ENCODE assay signal across 9 cellular contexts in genomic region chr13:29758591-29759114, GRCh38.
DNase-seq lines count a peak whose midpoint lies in the region; ATAC-seq, FAIRE-seq and TF ChIP-seq lines count a peak whose summit lies in the region.
"Had no signal": no experiment of that assay in that cellular context is flagged by ENCODE, and none has a peak within 500 bp of the region (broad histone marks: within the 10 kb centered on the region; RNA-seq: fewer than 3 reads in every experiment).

No MANE protein-coding gene starts in this region.

- no peaks in the 10 kb centered on the region for H3K36me3 ChIP-seq in CD8-positive, alpha-beta memory T cell (ENCODE audit: insufficient read depth, low read length)
- H3K36me3 ChIP-seq in HepG2 (replicated peaks in 1 of 2; ENCODE audit: control insufficient read depth in 1 of 2, insufficient read depth in 2 of 2, low read length in 2 of 2): no peaks in the 10 kb centered on the region
- no peaks in the 10 kb centered on the region for H3K36me3 ChIP-seq in uterus

- FAIRE-seq in HepG2 (lab: Jason Lieb, UNC) (no peak), urothelium cell line (lab: Jason Lieb, UNC) (no peak)
- FAIRE-seq: colon had no signal

- H3K4me2 ChIP-seq in HepG2 (ENCODE audit: low read depth, low read length): peak overlapping the region; percentile 55

- H3K4me1 ChIP-seq in CD8-positive, alpha-beta memory T cell (ENCODE audit: insufficient read depth, low read length): no peaks in the 10 kb centered on the region
- H3K4me1 ChIP-seq in HepG2 (ENCODE audit: insufficient read depth, low read length) (peaks cover 15% of the 10 kb centered on the region), uterus (no peaks in the 10 kb centered on the region)

- H3K36me3 Mint-ChIP-seq in CD8-positive, alpha-beta memory T cell: peaks cover under 1 to 8% (median 3%) of the 10 kb centered on the region in 3 donors
- peaks cover 3% of the 10 kb centered on the region for H3K36me3 Mint-ChIP-seq in activated CD8-positive, alpha-beta T cell treated with anti-CD3 and anti-CD28 coated beads for 36 hours (ENCODE audit: low read depth)

- TF ChIP-seq POLR2A in HepG2 (IDR thresholded peaks at IDR 0.05; ENCODE audit: insufficient read depth in 1 of 2, low read depth in 2 of 2, low read length in 2 of 2): no peak
- no peak for TF ChIP-seq POLR2A in uterus (IDR thresholded peaks at IDR 0.05)

- TF ChIP-seq EP300 in HepG2 (IDR thresholded peaks at IDR 0.05; ENCODE audit: low read depth in 2 of 2, low read length in 2 of 2) (no peak), HepG2 (CRISPR knock-in tag; IDR thresholded peaks at IDR 0.05; ENCODE audit: borderline replicate concordance) (no peak)

- 2% methylated on average over 8 of the region's 8 CpGs for WGBS in HepG2 (ENCODE audit: low lambda C conversion rate)

- no peak overlapping the region for H2AFZ ChIP-seq in HepG2 (ENCODE audit: low read length)

- intact Hi-C loops in activated CD8-positive, alpha-beta T cell treated with anti-CD3 and anti-CD28 coated beads for 36 hours (cut with micrococcal nuclease): no loop called here
- intact Hi-C loops in HepG2 (cut with micrococcal nuclease; ENCODE audit: unreplicated experiment) (no loop called here), posterior vena cava (cut with DNase I) (no loop called here), uterus (cut with DNase I; ENCODE audit: low total_unique reads) (no loop called here)

- peak overlapping the region; percentile 27 to 90 (median 79) for H3K27ac Mint-ChIP-seq in CD8-positive, alpha-beta memory T cell
- H3K27ac Mint-ChIP-seq in activated CD8-positive, alpha-beta T cell treated with anti-CD3 and anti-CD28 coated beads for 36 hours: peak overlapping the region; percentile 34

- TF ChIP-seq CTCF in activated CD8-positive, alpha-beta T cell treated with anti-CD3 and anti-CD28 coated beads for 36 hours (IDR thresholded peaks at IDR 0.05): no peak
- no peak for TF ChIP-seq CTCF in HepG2 (CRISPR knock-in tag; IDR thresholded peaks at IDR 0.05)
- TF ChIP-seq CTCF in uterus (IDR thresholded peaks at IDR 0.05): no peak

- H3K9ac ChIP-seq in HepG2 (ENCODE audit: insufficient read depth, low read depth, low read length): no peak overlapping the region

- no peaks in the 10 kb centered on the region for H3K27me3 ChIP-seq in CD8-positive, alpha-beta memory T cell (ENCODE audit: insufficient read depth, low read length, poor library complexity, severe bottlenecking)
- H3K27me3 ChIP-seq in HepG2 (ENCODE audit: control insufficient read depth in 1 of 2, insufficient read depth in 2 of 2, low read length in 2 of 2) (no peaks in the 10 kb centered on the region), uterus (no peaks in the 10 kb centered on the region)

- ATAC-seq in GM21447 (IDR thresholded peaks at IDR 0.05; ENCODE audit: unreplicated experiment) (peak; percentile 97), HepG2 (peak; percentile 68)
- ATAC-seq in activated CD8-positive, alpha-beta T cell treated with anti-CD3 and anti-CD28 coated beads for 36 hours: peak; percentile 91

- no peak overlapping the region for H3K4me3 ChIP-seq in CD8-positive, alpha-beta memory T cell (ENCODE audit: low read length)
- peak overlapping the region in 2 of 3 experiments; percentile 6 to 46; a peak in 2 of 6 replicates for H3K4me3 ChIP-seq in HepG2 (replicated peaks in 1 of 3; ENCODE audit: insufficient read depth in 1 of 3, low read depth in 2 of 3, low read length in 3 of 3)
- no peak overlapping the region for H3K4me3 ChIP-seq in uterus

- H3K79me2 ChIP-seq in HepG2 (ENCODE audit: insufficient read depth, low read length): no peaks in the 10 kb centered on the region

- peaks cover 12 to 23% (median 19%) of the 10 kb centered on the region in 3 donors for H3K4me1 Mint-ChIP-seq in CD8-positive, alpha-beta memory T cell
- peaks cover 25% of the 10 kb centered on the region for H3K4me1 Mint-ChIP-seq in activated CD8-positive, alpha-beta T cell treated with anti-CD3 and anti-CD28 coated beads for 36 hours (ENCODE audit: low read depth)

- peak; percentile 9 to 77 (median 32) for DNase-seq in CD8-positive, alpha-beta memory T cell
- peak; percentile 18 for DNase-seq in HuH-7.5 (ENCODE audit: low spot score)
- DNase-seq in activated CD8-positive, alpha-beta T cell treated with anti-CD3 and anti-CD28 coated beads for 36 hours: peak; percentile 84
- DNase-seq in HepG2 (ENCODE audit: low spot score): peak; percentile 5
- DNase-seq in urothelium cell line (ENCODE audit: low spot score): peak; percentile 19
- DNase-seq in posterior vena cava (ENCODE audit: low spot score): no peak
- DNase-seq in uterus: no peak

- peaks cover 0 to 2% of the 10 kb centered on the region in 2 donors for H3K27me3 Mint-ChIP-seq in CD8-positive, alpha-beta memory T cell
- no peaks in the 10 kb centered on the region for H3K27me3 Mint-ChIP-seq in activated CD8-positive, alpha-beta T cell treated with anti-CD3 and anti-CD28 coated beads for 36 hours

- in situ Hi-C loops in HepG2 (cut with HindIII; ENCODE audit: extremely low pct_ligation_motif_present, low pct_unique_long_range_greater_than_20kb): no loop called here

- H3K4me3 Mint-ChIP-seq in CD8-positive, alpha-beta memory T cell: peak overlapping the region in 6 of 7 donors; percentile 10 to 88 (median 40)
- H3K4me3 Mint-ChIP-seq in activated CD8-positive, alpha-beta T cell treated with anti-CD3 and anti-CD28 coated beads for 36 hours: peak overlapping the region; percentile 30

- POLR2A ChIA-PET in CD8-positive, alpha-beta memory T cell (lab: Charles Lee): no interaction called here
- POLR2A ChIA-PET in activated CD8-positive, alpha-beta T cell treated with anti-CD3 and anti-CD28 coated beads for 36 hours (lab: Charles Lee): interaction anchor here (1.1 kb wide), 1 partner anchor 355 kb away, joined by 3 read pairs; no protein-coding TSS in a partner anchor
- POLR2A ChIA-PET in HepG2 (lab: Yijun Ruan, JAX): no interaction called here

- no TSS peak for BruUV-seq in HepG2 (replicated peaks; lab: Mats Ljungman, UMichigan)

- no peaks in the 10 kb centered on the region for H4K20me1 ChIP-seq in HepG2 (ENCODE audit: insufficient read depth, low read length)

- no peaks in the 10 kb centered on the region for H3K9me3 ChIP-seq in CD8-positive, alpha-beta memory T cell (ENCODE audit: low read length)
- H3K9me3 ChIP-seq in HepG2 (ENCODE audit: low read length): no peaks in the 10 kb centered on the region
- no peaks in the 10 kb centered on the region for H3K9me3 ChIP-seq in uterus

- CTCF ChIA-PET in CD8-positive, alpha-beta memory T cell (lab: Charles Lee): interaction anchor here (1.8 to 2.3 kb wide), 2 partner anchors 356 to 374 kb away, joined by 3 to 6 read pairs; no protein-coding TSS in a partner anchor
- CTCF ChIA-PET in activated CD8-positive, alpha-beta T cell treated with anti-CD3 and anti-CD28 coated beads for 36 hours (lab: Charles Lee): interaction anchor here (0.9 to 1.1 kb wide), 4 partner anchors 14 to 356 kb away, joined by 3 read pairs; no protein-coding TSS in a partner anchor
- CTCF ChIA-PET in HepG2 (lab: Yijun Ruan, JAX; ENCODE audit: low intra/inter-chr PET ratio, low total read pairs): no interaction called here

- no peak overlapping the region for H3K27ac ChIP-seq in CD8-positive, alpha-beta memory T cell (ENCODE audit: low read depth, low read length)
- H3K27ac ChIP-seq in HepG2 (ENCODE audit: extremely low read length, insufficient read depth, low read length): no peak overlapping the region
- H3K27ac ChIP-seq in uterus: no peak overlapping the region

- no peaks in the 10 kb centered on the region for H3K9me3 Mint-ChIP-seq in CD8-positive, alpha-beta memory T cell
- peaks cover 7% of the 10 kb centered on the region for H3K9me3 Mint-ChIP-seq in activated CD8-positive, alpha-beta T cell treated with anti-CD3 and anti-CD28 coated beads for 36 hours

- TF ChIP-seq RAD21 in HepG2 (CRISPR knock-in tag; IDR thresholded peaks at IDR 0.05): no peak

TF ChIP-seq in HepG2, 621 proteins besides CTCF, POLR2A, EP300 and RAD21 (continues in another document):
- TF ChIP-seq RFX1 (IDR thresholded peaks at IDR 0.05): no peak
- 0 out of 2 replicates have a peak, but pooled peaks have one; percentile 24 for TF ChIP-seq FOSL2 (CRISPR knock-in tag; IDR thresholded peaks at IDR 0.05)
- TF ChIP-seq CREB1 (IDR thresholded peaks at IDR 0.05): peak; percentile 78
- no peak for TF ChIP-seq CREB1 (CRISPR knock-in tag; IDR thresholded peaks at IDR 0.05)
- no peak for TF ChIP-seq ZNF160 (CRISPR knock-in tag; IDR thresholded peaks at IDR 0.05)
- no peak for TF ChIP-seq ZNF782 (CRISPR knock-in tag; IDR thresholded peaks at IDR 0.05; ENCODE audit: borderline replicate concordance)
- TF ChIP-seq ZNF331 (CRISPR knock-in tag; IDR thresholded peaks at IDR 0.05): no peak
- TF ChIP-seq ZNF30 (CRISPR knock-in tag; IDR thresholded peaks at IDR 0.05): no peak
- peak; percentile 76 for TF ChIP-seq CEBPB (IDR thresholded peaks at IDR 0.05; ENCODE audit: borderline replicate concordance, low read depth, low read length)
- no peak for TF ChIP-seq ZNF296 (CRISPR knock-in tag; conservative IDR thresholded peaks at IDR 0.05)

Comparison
In these comparisons a context has a peak if more than half of its experiments do, and no peak if none do; other contexts are left out.
1. DNase-seq: peak in CD8-positive, alpha-beta memory T cell (5 of 5), HuH-7.5 (single experiment), activated CD8-positive, alpha-beta T cell treated with anti-CD3 and anti-CD28 coated beads for 36 hours (single experiment), HepG2 (single experiment) and urothelium cell line (single experiment); none in posterior vena cava (single experiment) and uterus (0 of 2).
2. H3K4me3 ChIP-seq: peak in HepG2 (2 of 3); none in CD8-positive, alpha-beta memory T cell (single experiment) and uterus (0 of 2).
3. Peak in every context shown above with its lines, with median percentiles within 50 percentile points of each other: ATAC-seq.